In the genomic region with DNA sequence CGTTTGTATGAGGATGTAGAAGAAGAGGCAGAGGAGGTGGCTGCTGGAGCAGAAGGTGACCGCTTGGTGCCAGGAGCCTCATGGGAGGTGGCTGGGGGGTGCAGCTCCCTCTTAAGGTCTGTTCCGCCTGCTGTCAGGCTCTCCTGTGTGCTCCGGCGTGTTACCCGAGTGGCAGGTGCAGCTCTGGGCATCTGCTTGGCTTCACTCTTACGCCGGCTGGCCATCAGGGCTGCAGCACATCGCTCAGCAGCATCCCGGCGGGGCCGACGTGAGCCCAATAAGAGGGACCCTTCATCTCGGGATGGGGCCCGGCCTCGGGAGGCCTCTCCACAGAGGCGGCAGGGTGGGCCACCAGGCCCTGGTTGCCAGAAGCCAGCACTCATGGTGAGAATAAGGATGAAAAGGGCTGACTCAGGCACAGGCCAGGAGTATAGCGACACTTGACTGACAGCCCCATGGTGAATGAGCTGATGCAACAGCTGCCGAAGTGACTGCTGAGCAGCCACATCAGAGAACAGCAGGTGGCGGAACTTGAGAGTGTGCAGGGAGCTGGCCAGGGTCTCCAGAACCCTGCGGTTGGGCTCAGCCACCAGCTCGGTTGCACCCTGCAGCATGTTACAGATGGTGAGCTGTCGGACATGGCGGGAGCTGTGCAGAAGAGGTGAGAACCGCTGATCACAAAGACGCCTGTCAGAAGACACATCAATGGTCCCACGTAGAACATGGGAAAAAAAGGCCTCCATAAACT, we compare ENCODE assay signal across 11 cellular contexts.
DNase-seq lines count a peak whose midpoint lies in the region; ATAC-seq lines count a peak whose summit lies in the region.
"Had no signal": no experiment of that assay in that cellular context is flagged by ENCODE, and none has a peak within 500 bp of the region (broad histone marks: within the 10 kb centered on the region; RNA-seq: fewer than 3 reads in every experiment).

No MANE protein-coding gene starts in this region.

- H3K36me3 Mint-ChIP-seq in T-helper 1 cell treated with Interleukin-12 subunit alpha and Interleukin-12 subunit beta and Interleukin-4 antibody, amounts not matched to agents 30 μg/mL and 1 μg/mL, for 36 hours (ENCODE audit: low read depth), result peaks cover 35% of the 10 kb centered on the region
- H3K36me3 Mint-ChIP-seq in effector memory CD8-positive, alpha-beta T cell (ENCODE audit: insufficient read depth), result peaks cover 6% of the 10 kb centered on the region
- peaks cover 74% of the 10 kb centered on the region for H3K36me3 Mint-ChIP-seq in stimulated activated effector memory CD8-positive, alpha-beta T cell treated with anti-CD3 and anti-CD28 coated beads, Interleukin-12 subunit alpha, Interleukin-12 subunit beta, amount 100 ng/mL, for 72 hours

- H3K9me3 Mint-ChIP-seq in T-helper 1 cell treated with Interleukin-12 subunit alpha and Interleukin-12 subunit beta and Interleukin-4 antibody, amounts not matched to agents 30 μg/mL and 1 μg/mL, for 36 hours, result no peaks in the 10 kb centered on the region
- no peaks in the 10 kb centered on the region for H3K9me3 Mint-ChIP-seq in effector memory CD8-positive, alpha-beta T cell
- H3K9me3 Mint-ChIP-seq in stimulated activated effector memory CD8-positive, alpha-beta T cell treated with anti-CD3 and anti-CD28 coated beads, Interleukin-12 subunit alpha, Interleukin-12 subunit beta, amount 100 ng/mL, for 72 hours, result no peaks in the 10 kb centered on the region

- DNase-seq in activated CD4-positive, alpha-beta T cell treated with anti-CD3 and anti-CD28 coated beads for 48 hours, result peak; percentile 66
- DNase-seq in activated CD4-positive, alpha-beta T cell treated with anti-CD3 and anti-CD28 coated beads for 1 hour, result no peak
- DNase-seq in effector memory CD8-positive, alpha-beta T cell, result no peak
- peak in 1 of 2 donors; percentile 56 for DNase-seq in stimulated activated effector memory CD8-positive, alpha-beta T cell treated with anti-CD3 and anti-CD28 coated beads, Interleukin-12 subunit alpha, Interleukin-12 subunit beta, amount 100 ng/mL, for 72 hours (ENCODE audit: low spot score in 2 of 2)
- DNase-seq in germinal center (ENCODE audit: low spot score), result no peak
- DNase-seq in DMS114 treated with DMSO at 0.1 percent for 48 hours (lab: John Stamatoyannopoulos, UW; ENCODE audit: unreplicated experiment), result no peak
- DNase-seq in kidney tubule cell (ENCODE audit: low spot score), result no peak
- DNase-seq: ACHN, hippocampal formation, right lobe of liver had no signal

- peaks cover 27% of the 10 kb centered on the region for H3K4me1 Mint-ChIP-seq in T-helper 1 cell treated with Interleukin-12 subunit alpha and Interleukin-12 subunit beta and Interleukin-4 antibody, amounts not matched to agents 30 μg/mL and 1 μg/mL, for 36 hours (ENCODE audit: low read depth)
- peaks cover 4% of the 10 kb centered on the region in 2 donors for H3K4me1 Mint-ChIP-seq in effector memory CD8-positive, alpha-beta T cell (ENCODE audit: low read depth in 2 of 2)
- peaks cover 8% of the 10 kb centered on the region for H3K4me1 Mint-ChIP-seq in stimulated activated effector memory CD8-positive, alpha-beta T cell treated with anti-CD3 and anti-CD28 coated beads, Interleukin-12 subunit alpha, Interleukin-12 subunit beta, amount 100 ng/mL, for 72 hours

- no peak overlapping the region for H3K4me3 Mint-ChIP-seq in T-helper 1 cell treated with Interleukin-12 subunit alpha and Interleukin-12 subunit beta and Interleukin-4 antibody, amounts not matched to agents 30 μg/mL and 1 μg/mL, for 36 hours
- H3K4me3 Mint-ChIP-seq in effector memory CD8-positive, alpha-beta T cell, result no peak overlapping the region
- H3K4me3 Mint-ChIP-seq in stimulated activated effector memory CD8-positive, alpha-beta T cell treated with anti-CD3 and anti-CD28 coated beads, Interleukin-12 subunit alpha, Interleukin-12 subunit beta, amount 100 ng/mL, for 72 hours, result no peak overlapping the region

- ATAC-seq in effector memory CD8-positive, alpha-beta T cell (replicated peaks), result peak; percentile 33
- peak; percentile 57 for ATAC-seq in stimulated activated effector memory CD8-positive, alpha-beta T cell treated with anti-CD3 and anti-CD28 coated beads, Interleukin-12 subunit alpha, Interleukin-12 subunit beta, amount 100 ng/mL, for 72 hours

- no peaks in the 10 kb centered on the region for H3K27me3 Mint-ChIP-seq in T-helper 1 cell treated with Interleukin-12 subunit alpha and Interleukin-12 subunit beta and Interleukin-4 antibody, amounts not matched to agents 30 μg/mL and 1 μg/mL, for 36 hours (ENCODE audit: low read depth)
- H3K27me3 Mint-ChIP-seq in effector memory CD8-positive, alpha-beta T cell, result no peaks in the 10 kb centered on the region

- H3K27ac Mint-ChIP-seq in T-helper 1 cell treated with Interleukin-12 subunit alpha and Interleukin-12 subunit beta and Interleukin-4 antibody, amounts not matched to agents 30 μg/mL and 1 μg/mL, for 36 hours, result peak overlapping the region; percentile 21
- H3K27ac Mint-ChIP-seq in effector memory CD8-positive, alpha-beta T cell, result peak overlapping the region in 1 of 2 donors; percentile 29
- peak overlapping the region; percentile 18 for H3K27ac Mint-ChIP-seq in stimulated activated effector memory CD8-positive, alpha-beta T cell treated with anti-CD3 and anti-CD28 coated beads, Interleukin-12 subunit alpha, Interleukin-12 subunit beta, amount 100 ng/mL, for 72 hours
